18 cellular contexts compared by ENCODE assay signal in the genomic region with DNA sequence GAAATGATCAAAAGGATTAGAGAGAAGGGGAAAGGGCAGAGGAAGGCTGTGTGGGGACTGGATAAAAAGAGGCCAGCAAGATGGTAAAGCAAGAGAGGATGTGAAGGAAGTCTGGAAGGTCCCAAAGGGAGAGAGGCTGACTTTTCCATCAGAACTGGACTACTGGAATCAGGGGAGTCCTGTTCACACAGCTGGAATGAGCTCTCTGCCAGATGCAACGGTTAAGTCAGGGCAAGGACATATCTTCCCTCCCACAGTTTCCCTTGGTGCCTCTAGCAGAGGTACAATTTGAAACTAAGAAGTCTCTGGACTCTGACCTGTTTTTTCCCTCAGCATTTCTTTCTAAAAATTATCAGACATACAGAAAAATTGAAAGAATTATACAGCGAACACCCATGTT.
DNase-seq lines count a peak whose midpoint lies in the region; ATAC-seq and TF ChIP-seq lines count a peak whose summit lies in the region.
"Had no signal": no experiment of that assay in that cellular context is flagged by ENCODE, and none has a peak within 500 bp of the region (broad histone marks: within the 10 kb centered on the region; RNA-seq: fewer than 3 reads in every experiment).

No MANE protein-coding gene starts in this region.

- no peaks in the 10 kb centered on the region for H3K27me3 ChIP-seq in testis

- intact Hi-C loops in testis (cut with DNase I; ENCODE audit: low total_unique reads): no loop called here

- no peaks in the 10 kb centered on the region for H3K9me3 Mint-ChIP-seq in activated T-helper 17 cell treated with anti-CD3 and anti-CD28 coated beads, Interleukin-2, amount 50 U/mL, for 72 hours
- H3K9me3 Mint-ChIP-seq in mesothelial cell of epicardium: peaks cover 3% of the 10 kb centered on the region
- H3K9me3 Mint-ChIP-seq: activated naive CD4-positive, alpha-beta T cell treated with anti-CD3 and anti-CD28 coated beads, Interleukin-2, amount 50 U/mL, for 72 hours; activated T-cell treated with anti-CD3 and anti-CD28 coated beads, Interleukin-2, amount 50 U/mL, for 4 hours had no signal

- H3K4me1 ChIP-seq in testis: peaks cover 10% of the 10 kb centered on the region

- H3K4me3 Mint-ChIP-seq in activated T-helper 17 cell treated with anti-CD3 and anti-CD28 coated beads, Interleukin-2, amount 50 U/mL, for 72 hours: no peak overlapping the region
- H3K4me3 Mint-ChIP-seq in mesothelial cell of epicardium: no peak overlapping the region
- H3K4me3 Mint-ChIP-seq: activated T-cell treated with anti-CD3 and anti-CD28 coated beads, Interleukin-2, amount 50 U/mL, for 4 hours; CD4-positive, CD25-positive, alpha-beta regulatory T cell had no signal

- H3K27ac ChIP-seq in testis: no peak overlapping the region
- H3K27ac ChIP-seq: RWPE1 had no signal

- H3K4me3 ChIP-seq in testis: no peak overlapping the region

- WGBS in testis, 2 donors: 35% methylated on average over 2 of the region's 2 CpGs

- no peak for TF ChIP-seq POLR2A in testis (IDR thresholded peaks at IDR 0.05)

- H3K27me3 Mint-ChIP-seq in activated T-helper 17 cell treated with anti-CD3 and anti-CD28 coated beads, Interleukin-2, amount 50 U/mL, for 72 hours: no peaks in the 10 kb centered on the region
- H3K27me3 Mint-ChIP-seq in mesothelial cell of epicardium (ENCODE audit: low read depth): no peaks in the 10 kb centered on the region
- H3K27me3 Mint-ChIP-seq: CD4-positive, CD25-positive, alpha-beta regulatory T cell had no signal

- TF ChIP-seq CTCF in mesothelial cell of epicardium (IDR thresholded peaks at IDR 0.05; ENCODE audit: unreplicated experiment) (no peak), testis (IDR thresholded peaks at IDR 0.05) (no peak)

- H3K36me3 Mint-ChIP-seq in activated T-helper 17 cell treated with anti-CD3 and anti-CD28 coated beads, Interleukin-2, amount 50 U/mL, for 72 hours (ENCODE audit: low read depth): peaks cover 25% of the 10 kb centered on the region
- peaks cover 2% of the 10 kb centered on the region for H3K36me3 Mint-ChIP-seq in mesothelial cell of epicardium

- DNase-seq in fibroblast of peridontal ligament (ENCODE audit: extremely low read depth) (peak; percentile 35), mesothelial cell of epicardium (ENCODE audit: low spot score in 2 of 2, unreplicated experiment in 2 of 2) (no peak), testis (peak; percentile 62)
- DNase-seq in stimulated activated CD4-positive, alpha-beta T cell treated with anti-CD3 and anti-CD28 coated beads, Interleukin-12 subunit alpha, Interleukin-12 subunit beta, amount 100 ng/mL, for 4 hours: no peak
- DNase-seq: activated CD4-positive, alpha-beta T cell treated with anti-CD3 and anti-CD28 coated beads for 4 hours; activated T-cell treated with anti-CD3 and anti-CD28 coated beads, Interleukin-2, amount 50 U/mL, for 4 hours; CD4-positive, CD25-positive, alpha-beta regulatory T cell; effector memory CD4-positive, alpha-beta T cell; erythroblast; NCI-H1105; NCI-H774; stimulated activated CD4-positive, alpha-beta T cell treated with anti-CD3 and anti-CD28 coated beads, Interleukin-4, amount 100 ng/mL, for 4 hours; stimulated activated naive CD4-positive, alpha-beta T cell had no signal

- H3K4me1 Mint-ChIP-seq in activated T-helper 17 cell treated with anti-CD3 and anti-CD28 coated beads, Interleukin-2, amount 50 U/mL, for 72 hours: peaks cover 6% of the 10 kb centered on the region
- H3K4me1 Mint-ChIP-seq in mesothelial cell of epicardium: peaks cover 6% of the 10 kb centered on the region

- no peaks in the 10 kb centered on the region for H3K9me3 ChIP-seq in testis

- H3K36me3 ChIP-seq in testis (ENCODE audit: low read depth, missing control alignments): no peaks in the 10 kb centered on the region

- ATAC-seq in activated T-helper 17 cell treated with anti-CD3 and anti-CD28 coated beads, Interleukin-2, amount 50 U/mL, for 72 hours (replicated peaks): no peak
- ATAC-seq in HG02798 (IDR thresholded peaks at IDR 0.05; ENCODE audit: poor library complexity, unreplicated experiment): no peak
- no peak for ATAC-seq in GM18520 (IDR thresholded peaks at IDR 0.05; ENCODE audit: unreplicated experiment)
- ATAC-seq: activated naive CD4-positive, alpha-beta T cell treated with anti-CD3 and anti-CD28 coated beads, Interleukin-2, amount 50 U/mL, for 72 hours; activated T-cell treated with anti-CD3 and anti-CD28 coated beads, Interleukin-2, amount 50 U/mL, for 4 hours had no signal

- peak overlapping the region; percentile 24 for H3K27ac Mint-ChIP-seq in activated T-helper 17 cell treated with anti-CD3 and anti-CD28 coated beads, Interleukin-2, amount 50 U/mL, for 72 hours
- H3K27ac Mint-ChIP-seq in mesothelial cell of epicardium: peak overlapping the region; percentile 37
- H3K27ac Mint-ChIP-seq: activated naive CD4-positive, alpha-beta T cell treated with anti-CD3 and anti-CD28 coated beads, Interleukin-2, amount 50 U/mL, for 72 hours had no signal

Comparison
In these comparisons a context has a peak if more than half of its experiments do, and no peak if none do; other contexts are left out.
1. DNase-seq: peak in fibroblast of peridontal ligament (single experiment) and testis (single experiment); none in mesothelial cell of epicardium (0 of 2) and stimulated activated CD4-positive, alpha-beta T cell treated with anti-CD3 and anti-CD28 coated beads, Interleukin-12 subunit alpha, Interleukin-12 subunit beta, amount 100 ng/mL, for 4 hours (single experiment).